Comparison of ENCODE assay signal across 8 cellular contexts in genomic region chr1:36369061-36369470, GRCh38. TPM values are rescaled to one million over a fixed set of nuclear protein-coding genes. Genes with fewer than 3 reads are reported as not detected.
DNase-seq lines count a peak whose midpoint lies in the region; ATAC-seq and TF ChIP-seq lines count a peak whose summit lies in the region.

No MANE protein-coding gene starts in this region.

- no peak overlapping the region for H3K14ac ChIP-seq in mesenchymal stem cell (ENCODE audit: low read length in 2 of 2)

- peak overlapping the region; percentile 19 to 81 (median 30) for H3K4me3 Mint-ChIP-seq in CD4-positive, CD25-positive, alpha-beta regulatory T cell
- no peak overlapping the region for H3K4me3 Mint-ChIP-seq in activated CD4-positive, alpha-beta memory T cell treated with anti-CD3 and anti-CD28 coated beads, Interleukin-2, amount 10 ng/mL, durations not matched to agents 7 days and 5 days

- no peaks in the 10 kb centered on the region for H3K36me3 Mint-ChIP-seq in CD4-positive, CD25-positive, alpha-beta regulatory T cell
- H3K36me3 Mint-ChIP-seq in activated CD4-positive, alpha-beta memory T cell treated with anti-CD3 and anti-CD28 coated beads, Interleukin-2, amount 10 ng/mL, durations not matched to agents 7 days and 5 days (ENCODE audit: low read depth) = peaks cover 33% of the 10 kb centered on the region

- no peak overlapping the region for H4K8ac ChIP-seq in mesenchymal stem cell (ENCODE audit: low read length)

- peak overlapping the region in 1 of 2 experiments; percentile 11 for H3K4ac ChIP-seq in mesenchymal stem cell (ENCODE audit: low read depth in 1 of 2, low read length in 2 of 2)

- no peak overlapping the region for H4K91ac ChIP-seq in mesenchymal stem cell (ENCODE audit: low read length)

- H3K9ac ChIP-seq in mesenchymal stem cell (ENCODE audit: low read length) = peak overlapping the region; percentile 19

- no peak overlapping the region for H3K23ac ChIP-seq in mesenchymal stem cell (ENCODE audit: low read length in 2 of 2)

- no peaks in the 10 kb centered on the region for H3K9me3 ChIP-seq in CD4-positive, CD25-positive, alpha-beta regulatory T cell (ENCODE audit: control insufficient read depth in 2 of 2, low read length in 2 of 2)
- H3K9me3 ChIP-seq in mesenchymal stem cell (ENCODE audit: control insufficient read depth, low read length) = no peaks in the 10 kb centered on the region

- WGBS in mesenchymal stem cell = 33% methylated on average over 2 of the region's 2 CpGs

- H3K36me3 ChIP-seq in CD4-positive, CD25-positive, alpha-beta regulatory T cell (ENCODE audit: control insufficient read depth, insufficient read depth, low read length) = no peaks in the 10 kb centered on the region
- H3K36me3 ChIP-seq in mesenchymal stem cell (ENCODE audit: control insufficient read depth in 1 of 2, insufficient read depth in 2 of 2, low read depth in 1 of 2, low read length in 2 of 2) = peaks cover 20 to 31% of the 10 kb centered on the region in 2 experiments

- ATAC-seq in CD4-positive, CD25-positive, alpha-beta regulatory T cell (ENCODE audit: low read depth in 2 of 2) = peak; percentile 49 to 62
- peak; percentile 39 for ATAC-seq in HG03135 (IDR thresholded peaks at IDR 0.05; ENCODE audit: unreplicated experiment)
- no peak for ATAC-seq in HG03520 (IDR thresholded peaks at IDR 0.05; ENCODE audit: unreplicated experiment)

- no peak overlapping the region for H3K18ac ChIP-seq in mesenchymal stem cell (ENCODE audit: low read depth in 1 of 2, low read length in 2 of 2)

- H3K79me1 ChIP-seq in mesenchymal stem cell (replicated peaks; ENCODE audit: low read length, poor library complexity, severe bottlenecking) = peaks cover 12% of the 10 kb centered on the region

- peak overlapping the region; percentile 2 for H2AK5ac ChIP-seq in mesenchymal stem cell (ENCODE audit: low read length, severe bottlenecking)

- POLR2A ChIA-PET in activated CD4-positive, alpha-beta memory T cell treated with anti-CD3 and anti-CD28 coated beads, Interleukin-2, amount 10 ng/mL, durations not matched to agents 7 days and 5 days (lab: Charles Lee) = interaction anchor here (1.0 to 5.8 kb wide), 8 partner anchors 10 to 84 kb away, joined by 3 to 57 read pairs (median 6); partner anchors contain the start of genes EVA1B, LSM10 and STK40

- H3K4me2 ChIP-seq in mesenchymal stem cell (ENCODE audit: low read length, poor library complexity, severe bottlenecking) = no peak overlapping the region

- CTCF ChIA-PET in activated CD4-positive, alpha-beta memory T cell treated with anti-CD3 and anti-CD28 coated beads, Interleukin-2, amount 10 ng/mL, durations not matched to agents 7 days and 5 days (lab: Charles Lee) = interaction anchor here (0.6 to 4.7 kb wide), 22 partner anchors 9 to 219 kb away, joined by 3 to 66 read pairs (median 4); partner anchors contain the start of genes LSM10, STK40, THRAP3 and TRAPPC3

- DNase-seq in CD4-positive, CD25-positive, alpha-beta regulatory T cell = peak; percentile 76 to 85 (median 81)
- DNase-seq in NCI-H774 (lab: John Stamatoyannopoulos, UW) (peak; percentile 83), dorsolateral prefrontal cortex (peak; percentile 58 to 86 (median 75)), mesenchymal stem cell (peak; percentile 75)
- DNase-seq in activated CD4-positive, alpha-beta memory T cell treated with anti-CD3 and anti-CD28 coated beads, Interleukin-2, amount 10 ng/mL, durations not matched to agents 7 days and 5 days = peak; percentile 86
- peak; percentile 76 for DNase-seq in stimulated activated CD8-positive, alpha-beta memory T cell treated with anti-CD3 and anti-CD28 coated beads, Interleukin-4, amount 100 ng/mL, for 24 hours (ENCODE audit: low read depth)

- H3K4me1 Mint-ChIP-seq in CD4-positive, CD25-positive, alpha-beta regulatory T cell = peaks cover 0 to 75% (median 48%) of the 10 kb centered on the region in 4 donors
- H3K4me1 Mint-ChIP-seq in activated CD4-positive, alpha-beta memory T cell treated with anti-CD3 and anti-CD28 coated beads, Interleukin-2, amount 10 ng/mL, durations not matched to agents 7 days and 5 days = peaks cover 70% of the 10 kb centered on the region

- H3K9me3 Mint-ChIP-seq in CD4-positive, CD25-positive, alpha-beta regulatory T cell = no peaks in the 10 kb centered on the region
- H3K9me3 Mint-ChIP-seq in activated CD4-positive, alpha-beta memory T cell treated with anti-CD3 and anti-CD28 coated beads, Interleukin-2, amount 10 ng/mL, durations not matched to agents 7 days and 5 days = no peaks in the 10 kb centered on the region

- intact Hi-C loops in dorsolateral prefrontal cortex (cut with DNase I) = loop anchor here (2.0 to 5.0 kb wide), 5 partner anchors 26 to 277 kb away; partner anchors contain the start of genes SH3D21 (in 1 of the 2) and TRAPPC3 (in 1 of the 2)

- H3K27me3 ChIP-seq in CD4-positive, CD25-positive, alpha-beta regulatory T cell (ENCODE audit: control insufficient read depth, insufficient read depth, low read length) = no peaks in the 10 kb centered on the region
- H3K27me3 ChIP-seq in dorsolateral prefrontal cortex (no peaks in the 10 kb centered on the region), mesenchymal stem cell (ENCODE audit: control insufficient read depth in 1 of 2, insufficient read depth in 1 of 2, low read length in 2 of 2) (no peaks in the 10 kb centered on the region)

- no peak overlapping the region for H3K4me3 ChIP-seq in CD4-positive, CD25-positive, alpha-beta regulatory T cell (ENCODE audit: low read depth, low read length)
- no peak overlapping the region for H3K4me3 ChIP-seq in dorsolateral prefrontal cortex
- no peak overlapping the region for H3K4me3 ChIP-seq in mesenchymal stem cell (ENCODE audit: insufficient read depth in 1 of 2, low read depth in 1 of 2, low read length in 2 of 2)

- H3K27ac ChIP-seq in CD4-positive, CD25-positive, alpha-beta regulatory T cell (ENCODE audit: insufficient read depth, low read length, poor library complexity, severe bottlenecking) = peak overlapping the region; percentile 60
- H3K27ac ChIP-seq in dorsolateral prefrontal cortex = peak overlapping the region in 39 of 59 donors; percentile 2 to 69 (median 41)
- H3K27ac ChIP-seq in mesenchymal stem cell (ENCODE audit: low read length, poor library complexity, severe bottlenecking) = no peak overlapping the region

- H2BK15ac ChIP-seq in mesenchymal stem cell (ENCODE audit: low read depth, poor library complexity, severe bottlenecking) = no peak overlapping the region

- no peak overlapping the region for H2BK120ac ChIP-seq in mesenchymal stem cell (ENCODE audit: low read depth, low read length)

- no peak overlapping the region for H2AFZ ChIP-seq in mesenchymal stem cell (ENCODE audit: low read depth, low read length)

- TF ChIP-seq CTCF in dorsolateral prefrontal cortex (IDR thresholded peaks at IDR 0.05 in 54 of 56, conservative IDR thresholded peaks at IDR 0.05 in 2 of 56; ENCODE audit: low read depth in 1 of 56, partially characterized antibody in 56 of 56) = peak; percentile 84 to 99 (median 96)

- H2BK5ac ChIP-seq in mesenchymal stem cell (ENCODE audit: low read depth, low read length, poor library complexity, severe bottlenecking) = no peak overlapping the region

- no peaks in the 10 kb centered on the region for H3K27me3 Mint-ChIP-seq in CD4-positive, CD25-positive, alpha-beta regulatory T cell
- no peaks in the 10 kb centered on the region for H3K27me3 Mint-ChIP-seq in activated CD4-positive, alpha-beta memory T cell treated with anti-CD3 and anti-CD28 coated beads, Interleukin-2, amount 10 ng/mL, durations not matched to agents 7 days and 5 days

- H3K4me1 ChIP-seq in CD4-positive, CD25-positive, alpha-beta regulatory T cell (ENCODE audit: control insufficient read depth, insufficient read depth, low read length, poor library complexity, severe bottlenecking) = peaks cover 62% of the 10 kb centered on the region
- peaks cover 44% of the 10 kb centered on the region for H3K4me1 ChIP-seq in mesenchymal stem cell (ENCODE audit: control insufficient read depth, insufficient read depth, low read depth, low read length)

- no peak overlapping the region for H2BK12ac ChIP-seq in mesenchymal stem cell (ENCODE audit: low read length in 2 of 2)

- H3K27ac Mint-ChIP-seq in CD4-positive, CD25-positive, alpha-beta regulatory T cell = peak overlapping the region; percentile 52 to 98 (median 94)
- peak overlapping the region; percentile 56 for H3K27ac Mint-ChIP-seq in activated CD4-positive, alpha-beta memory T cell treated with anti-CD3 and anti-CD28 coated beads, Interleukin-2, amount 10 ng/mL, durations not matched to agents 7 days and 5 days

RNA-seq across cellular contexts. Expression of gene STK40, which starts 16.7 kb away (rescaled TPM):
- total RNA-seq in CD4-positive, CD25-positive, alpha-beta regulatory T cell = 30.1 TPM
- polyA plus RNA-seq in CD4-positive, CD25-positive, alpha-beta regulatory T cell = 10 to 100 TPM; 27.1 to 36.4 (median 30.3) TPM
- total RNA-seq in activated CD4-positive, alpha-beta memory T cell treated with anti-CD3 and anti-CD28 coated beads, Interleukin-2, amount 10 ng/mL, durations not matched to agents 7 days and 5 days = 10 to 100 TPM; 75.2 to 76.8 TPM
- total RNA-seq in dorsolateral prefrontal cortex = 10 to 100 TPM; 17.4 to 52.5 (median 29.0) TPM
- polyA plus RNA-seq in mesenchymal stem cell (2013, experiment 1 of 2) = 55.6 TPM
- 54.5 TPM for polyA plus RNA-seq in mesenchymal stem cell (2013, experiment 2 of 2)

RNA-seq across cellular contexts. Expression of gene LSM10, which starts 28.6 kb away (rescaled TPM):
- total RNA-seq in CD4-positive, CD25-positive, alpha-beta regulatory T cell = 33.8 TPM
- polyA plus RNA-seq in CD4-positive, CD25-positive, alpha-beta regulatory T cell = 100 to 1,000 TPM; 142 to 153 (median 145) TPM
- total RNA-seq in activated CD4-positive, alpha-beta memory T cell treated with anti-CD3 and anti-CD28 coated beads, Interleukin-2, amount 10 ng/mL, durations not matched to agents 7 days and 5 days = 10 to 100 TPM; 41.4 TPM
- total RNA-seq in dorsolateral prefrontal cortex = 10 to 100 TPM; 20.2 to 48.4 (median 34.9) TPM
- polyA plus RNA-seq in mesenchymal stem cell (2013, experiment 1 of 2) = 62.4 TPM
- 61.1 TPM for polyA plus RNA-seq in mesenchymal stem cell (2013, experiment 2 of 2)

RNA-seq across cellular contexts. Expression of gene EVA1B, which starts 45.6 kb away (rescaled TPM):
- total RNA-seq in CD4-positive, CD25-positive, alpha-beta regulatory T cell = 12.7 TPM
- polyA plus RNA-seq in CD4-positive, CD25-positive, alpha-beta regulatory T cell = 10 to 100 TPM in 3 of 4 donors, 1 to 10 TPM in 1; 8.7 to 18.0 (median 12.9) TPM
- 10 to 100 TPM; 25.5 to 28.7 TPM for total RNA-seq in activated CD4-positive, alpha-beta memory T cell treated with anti-CD3 and anti-CD28 coated beads, Interleukin-2, amount 10 ng/mL, durations not matched to agents 7 days and 5 days
- total RNA-seq in dorsolateral prefrontal cortex = 10 to 100 TPM in 5 of 120 experiments, 1 to 10 TPM in 115; 1.4 to 21.5 (median 4.7) TPM
- polyA plus RNA-seq in mesenchymal stem cell (2013, experiment 1 of 2) = 129 TPM
- 133 TPM for polyA plus RNA-seq in mesenchymal stem cell (2013, experiment 2 of 2)
